ENCODE assay signal across 8 cellular contexts in the genomic region with DNA sequence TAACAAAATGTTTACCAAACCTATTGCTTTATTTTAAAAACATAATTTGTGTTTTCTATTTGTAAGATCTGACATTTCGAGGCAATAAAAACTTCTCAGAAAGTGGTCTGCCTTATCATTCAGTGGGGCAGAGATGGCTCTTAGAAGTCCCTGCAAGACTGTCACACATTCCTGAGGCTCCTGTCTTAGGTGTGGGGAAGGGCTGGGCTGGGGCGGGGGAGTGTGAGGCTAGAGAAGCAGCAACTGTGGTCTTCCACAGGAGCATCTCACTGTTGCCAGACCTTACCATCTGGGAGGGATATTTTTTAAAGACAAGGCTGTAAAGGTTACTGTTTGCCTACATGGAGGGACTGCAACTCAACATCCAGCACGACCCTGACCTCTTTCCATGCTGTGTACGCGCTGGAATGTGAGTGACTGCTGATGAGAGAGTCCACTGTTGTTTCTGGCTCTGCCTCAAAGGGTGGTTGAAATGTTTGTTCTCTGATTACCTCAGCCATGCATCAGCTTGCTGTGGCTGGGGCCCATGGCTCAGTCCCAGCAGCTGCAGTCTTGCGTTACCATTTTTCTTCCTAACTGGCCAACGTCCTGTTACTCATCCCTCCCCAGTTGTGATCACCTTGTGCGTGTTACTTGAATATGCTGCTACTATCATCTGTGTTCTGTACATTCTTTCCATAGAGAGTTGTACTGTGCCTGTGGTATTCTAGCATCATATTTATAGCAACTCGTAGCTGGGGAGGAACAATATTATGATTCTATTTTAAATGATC. TPM values are rescaled to one million over a fixed set of nuclear protein-coding genes. Genes with fewer than 3 reads are reported as not detected.
A peak's percentile ranks its signal among the peaks of the same experiment; 100 is the strongest.
DNase-seq lines count a peak whose midpoint lies in the region; ATAC-seq, FAIRE-seq and TF ChIP-seq lines count a peak whose summit lies in the region.

No MANE protein-coding gene starts in this region.

- H3K9ac ChIP-seq in astrocyte (ENCODE audit: low read length): peak overlapping the region; percentile 68
- no peak overlapping the region for H3K9ac ChIP-seq in kidney (ENCODE audit: low read length in 2 of 2)

- H3K27ac ChIP-seq in astrocyte (ENCODE audit: low read depth, low read length) (peak overlapping the region; percentile 90), kidney (ENCODE audit: low read depth in 2 of 2, low read length in 2 of 2) (peak overlapping the region; percentile 7 to 18), thyroid gland (peak overlapping the region; percentile 60 to 91 (median 88))

- no peaks in the 10 kb centered on the region for H3K27me3 Mint-ChIP-seq in astrocyte (ENCODE audit: low read depth, unreplicated experiment)

- no peaks in the 10 kb centered on the region for H3K79me2 ChIP-seq in astrocyte (ENCODE audit: insufficient read depth, low read length)

- H3K9me3 Mint-ChIP-seq in astrocyte (ENCODE audit: unreplicated experiment): no peaks in the 10 kb centered on the region
- no peaks in the 10 kb centered on the region for H3K9me3 Mint-ChIP-seq in stimulated activated effector memory CD8-positive, alpha-beta T cell treated with anti-CD3 and anti-CD28 coated beads, Interleukin-12 subunit alpha, Interleukin-12 subunit beta, amount 100 ng/mL, for 72 hours

- H3K4me1 ChIP-seq in astrocyte (ENCODE audit: insufficient read depth, low read length) (peaks cover 37% of the 10 kb centered on the region), kidney (ENCODE audit: control insufficient read depth in 1 of 2, insufficient read depth in 1 of 2, low read depth in 1 of 2, low read length in 2 of 2) (peaks cover 4 to 11% of the 10 kb centered on the region in 2 donors), thyroid gland (peaks cover 44 to 57% of the 10 kb centered on the region in 2 donors)

- H3K36me3 ChIP-seq in astrocyte (ENCODE audit: insufficient read depth, low read length) (peaks cover 30% of the 10 kb centered on the region), kidney (ENCODE audit: control insufficient read depth in 1 of 2, insufficient read depth in 2 of 2, low read length in 2 of 2) (peaks cover 9 to 12% of the 10 kb centered on the region in 2 donors), thyroid gland (peaks cover 4 to 11% of the 10 kb centered on the region in 2 donors)

- peak overlapping the region; percentile 87 for H3K27ac Mint-ChIP-seq in astrocyte (ENCODE audit: unreplicated experiment)
- H3K27ac Mint-ChIP-seq in stimulated activated effector memory CD8-positive, alpha-beta T cell treated with anti-CD3 and anti-CD28 coated beads, Interleukin-12 subunit alpha, Interleukin-12 subunit beta, amount 100 ng/mL, for 72 hours: no peak overlapping the region

- peak overlapping the region; percentile 75 for H3K4me2 ChIP-seq in astrocyte (ENCODE audit: low read length)

- H3K4me3 ChIP-seq in astrocyte (ENCODE audit: insufficient read depth, low read depth, low read length) (no peak overlapping the region), kidney (ENCODE audit: low read length in 2 of 2) (no peak overlapping the region), thyroid gland (replicated peaks in 1 of 3) (no peak overlapping the region)

- DNase-seq in HT1080 (ENCODE audit: low read depth): peak; percentile 97
- peak; percentile 97 for DNase-seq in astrocyte (ENCODE audit: low read depth)
- peak; percentile 81 for DNase-seq in kidney
- DNase-seq in thyroid gland: peak; percentile 90 to 91
- DNase-seq in NCI-H1930 (lab: John Stamatoyannopoulos, UW): no peak
- DNase-seq in NOMO-1 treated with DMSO at 0.1 percent for 48 hours (lab: John Stamatoyannopoulos, UW; ENCODE audit: unreplicated experiment): no peak
- DNase-seq in stimulated activated effector memory CD8-positive, alpha-beta T cell treated with anti-CD3 and anti-CD28 coated beads, Interleukin-12 subunit alpha, Interleukin-12 subunit beta, amount 100 ng/mL, for 72 hours (ENCODE audit: low spot score in 2 of 2): no peak
- DNase-seq in cerebellum (ENCODE audit: low spot score): no peak

- H3K36me3 Mint-ChIP-seq in astrocyte (ENCODE audit: low read depth, unreplicated experiment): peaks cover 13% of the 10 kb centered on the region
- H3K36me3 Mint-ChIP-seq in stimulated activated effector memory CD8-positive, alpha-beta T cell treated with anti-CD3 and anti-CD28 coated beads, Interleukin-12 subunit alpha, Interleukin-12 subunit beta, amount 100 ng/mL, for 72 hours: peaks cover 68% of the 10 kb centered on the region

- H3K9me3 ChIP-seq in astrocyte (ENCODE audit: insufficient read depth, low read depth, low read length) (no peaks in the 10 kb centered on the region), kidney (ENCODE audit: control insufficient read depth in 1 of 2, low read length in 2 of 2) (no peaks in the 10 kb centered on the region), thyroid gland (no peaks in the 10 kb centered on the region)

- TF ChIP-seq CTCF in astrocyte (IDR thresholded peaks at IDR 0.05; ENCODE audit: insufficient read depth, low read depth, low read length) (no peak), kidney (IDR thresholded peaks at IDR 0.05; ENCODE audit: borderline replicate concordance, extremely low read depth, insufficient read depth) (no peak), thyroid gland (IDR thresholded peaks at IDR 0.05) (no peak)

- ATAC-seq in stimulated activated effector memory CD8-positive, alpha-beta T cell treated with anti-CD3 and anti-CD28 coated beads, Interleukin-12 subunit alpha, Interleukin-12 subunit beta, amount 100 ng/mL, for 72 hours: no peak

- no peak overlapping the region for H2AFZ ChIP-seq in astrocyte (ENCODE audit: low read depth, low read length)

- peak in 1 of 2 donors; percentile 39 for TF ChIP-seq POLR2A in thyroid gland (IDR thresholded peaks at IDR 0.05)

- intact Hi-C loops in kidney (cut with DNase I): no loop called here
- intact Hi-C loops in thyroid gland (cut with DNase I): no loop called here

- peak overlapping the region; percentile 17 for H3K4me3 Mint-ChIP-seq in astrocyte (ENCODE audit: unreplicated experiment)
- no peak overlapping the region for H3K4me3 Mint-ChIP-seq in stimulated activated effector memory CD8-positive, alpha-beta T cell treated with anti-CD3 and anti-CD28 coated beads, Interleukin-12 subunit alpha, Interleukin-12 subunit beta, amount 100 ng/mL, for 72 hours

- H3K27me3 ChIP-seq in astrocyte (ENCODE audit: insufficient read depth, low read length): no peaks in the 10 kb centered on the region
- no peaks in the 10 kb centered on the region for H3K27me3 ChIP-seq in thyroid gland

- H4K20me1 ChIP-seq in astrocyte (ENCODE audit: insufficient read depth, low read length): no peaks in the 10 kb centered on the region

- peaks cover 40% of the 10 kb centered on the region for H3K4me1 Mint-ChIP-seq in astrocyte (ENCODE audit: low read depth, unreplicated experiment)
- no peaks in the 10 kb centered on the region for H3K4me1 Mint-ChIP-seq in stimulated activated effector memory CD8-positive, alpha-beta T cell treated with anti-CD3 and anti-CD28 coated beads, Interleukin-12 subunit alpha, Interleukin-12 subunit beta, amount 100 ng/mL, for 72 hours

- 33 to 59% methylated on average over 9 of the region's 9 CpGs for WGBS in thyroid gland, 2 donors

- peak; percentile 97 for FAIRE-seq in astrocyte (lab: Jason Lieb, UNC)
- FAIRE-seq in kidney (lab: Jason Lieb, UNC): no peak

RNA-seq across cellular contexts. Expression of a gene that starts 12.4 kb away (rescaled TPM):
- total RNA-seq in HT1080 (2014; rRNA removed; shearing (Covaris generic)): 11.9 and 15.2 TPM in 2 replicates
- polyA plus RNA-seq in HT1080 (2015; cell fraction: cytosol; rRNA removed): 16.9 and 17.9 TPM in 2 replicates
- 4.9 and 6.1 TPM in 2 replicates for polyA plus RNA-seq in HT1080 (2015; cell fraction: nucleus; rRNA removed)
- total RNA-seq in astrocyte: 22.2 and 23.1 TPM in 2 replicates
- total RNA-seq in kidney: 17.9 TPM
- 34.8 TPM for polyA plus RNA-seq in kidney (ENCODE audit: insufficient read depth, low read depth, low replicate concordance)
- 10 to 100 TPM; 12.1 to 17.3 (median 15.0) TPM for total RNA-seq in thyroid gland
- 8.7 TPM for total RNA-seq in cerebellum

RNA-seq across cellular contexts. Expression of a gene that starts 12.8 kb away (rescaled TPM):
- total RNA-seq in HT1080 (2014; rRNA removed; shearing (Covaris generic)): 26.0 and 33.2 TPM in 2 replicates
- 16.8 and 20.7 TPM in 2 replicates for polyA plus RNA-seq in HT1080 (2015; cell fraction: cytosol; rRNA removed)
- 16.8 and 19.0 TPM in 2 replicates for polyA plus RNA-seq in HT1080 (2015; cell fraction: nucleus; rRNA removed)
- 24.0 and 27.9 TPM in 2 replicates for total RNA-seq in astrocyte
- total RNA-seq in kidney: 37.2 TPM
- polyA plus RNA-seq in kidney (ENCODE audit: insufficient read depth, low read depth, low replicate concordance): 16.8 TPM
- total RNA-seq in thyroid gland: 10 to 100 TPM; 31.8 to 65.1 (median 35.7) TPM
- 80.8 TPM for total RNA-seq in cerebellum

Comparison
In these comparisons a context has a peak if more than half of its experiments do, and no peak if none do; other contexts are left out.
1. DNase-seq: peak in HT1080 (single experiment), astrocyte (single experiment), kidney (single experiment) and thyroid gland (2 of 2); none in NCI-H1930 (0 of 2), NOMO-1 treated with DMSO at 0.1 percent for 48 hours (single experiment), stimulated activated effector memory CD8-positive, alpha-beta T cell treated with anti-CD3 and anti-CD28 coated beads, Interleukin-12 subunit alpha, Interleukin-12 subunit beta, amount 100 ng/mL, for 72 hours (0 of 2) and cerebellum (single experiment).
2. H3K27ac ChIP-seq: peak in every context shown above with its lines; median percentile 90 in astrocyte; 88 in thyroid gland; 12 in kidney.